In genomic region chr3:193593666-193594025, GRCh38 we compare ENCODE assay signal across 8 cellular contexts. TPM values are rescaled to one million over a fixed set of nuclear protein-coding genes. Genes with fewer than 3 reads are reported as not detected.
DNase-seq lines count a peak whose midpoint lies in the region; ATAC-seq and TF ChIP-seq lines count a peak whose summit lies in the region.

No MANE protein-coding gene starts in this region.

- peak overlapping the region; percentile 82 for H3K27ac ChIP-seq in KMS-11
- H3K27ac ChIP-seq in WERI-Rb-1 = peak overlapping the region; percentile 82
- peak overlapping the region; percentile 48 for H3K27ac ChIP-seq in colonic mucosa
- peak overlapping the region; percentile 91 for H3K27ac ChIP-seq in lower lobe of right lung

- no peak for TF ChIP-seq CTCF in KMS-11 (conservative IDR thresholded peaks at IDR 0.05; ENCODE audit: low read depth, low read length)
- no peak for TF ChIP-seq CTCF in WERI-Rb-1 (IDR thresholded peaks at IDR 0.05; ENCODE audit: low read depth, low read length)
- TF ChIP-seq CTCF in colonic mucosa (IDR thresholded peaks at IDR 0.05) = no peak
- TF ChIP-seq CTCF in lower lobe of right lung (IDR thresholded peaks at IDR 0.05) = no peak

- H3K4me3 ChIP-seq in KMS-11 (IDR thresholded peaks at IDR 0.05; ENCODE audit: insufficient read depth, low read depth, low read length) (peak overlapping the region; percentile 77), WERI-Rb-1 (ENCODE audit: low read depth, low read length) (peak overlapping the region; percentile 83), colonic mucosa (peak overlapping the region; percentile 62), lower lobe of right lung (peak overlapping the region; percentile 95)

- no peaks in the 10 kb centered on the region; the same call in 1 of the 2 replicates for H3K36me3 ChIP-seq in KMS-11 (ENCODE audit: insufficient read depth)
- no peaks in the 10 kb centered on the region for H3K36me3 ChIP-seq in WERI-Rb-1
- H3K36me3 ChIP-seq in colonic mucosa = no peaks in the 10 kb centered on the region
- H3K36me3 ChIP-seq in lower lobe of right lung = peaks cover 13% of the 10 kb centered on the region

- intact Hi-C loops in colonic mucosa (cut with DNase I) (no loop called here), lower lobe of right lung (cut with DNase I) (no loop called here)

- H3K27me3 ChIP-seq in KMS-11 (ENCODE audit: insufficient read depth, low read depth) (no peaks in the 10 kb centered on the region), WERI-Rb-1 (ENCODE audit: insufficient read depth, low read depth, severe bottlenecking) (no peaks in the 10 kb centered on the region), colonic mucosa (no peaks in the 10 kb centered on the region), lower lobe of right lung (ENCODE audit: low read depth) (no peaks in the 10 kb centered on the region)

- H3K79me2 ChIP-seq in KMS-11 (ENCODE audit: insufficient read depth, low read depth) = peaks cover 57% of the 10 kb centered on the region

- H2AFZ ChIP-seq in KMS-11 (ENCODE audit: low read depth) = peak overlapping the region; percentile 94

- H3K4me2 ChIP-seq in KMS-11 = peak overlapping the region; percentile 89

- peak overlapping the region; percentile 85 to 98 for H3K4me3 Mint-ChIP-seq in stimulated activated naive CD8-positive, alpha-beta T cell treated with anti-CD3 and anti-CD28 coated beads, Interleukin-15, amount 100 ng/mL, for 72 hours

- DNase-seq in AG20443 (ENCODE audit: low spot score) (peak; percentile 34), WERI-Rb-1 (no peak), colonic mucosa (no peak), lower lobe of right lung (no peak), KG1 (lab: John Stamatoyannopoulos, UW) (no peak)
- DNase-seq in stimulated activated naive CD8-positive, alpha-beta T cell treated with anti-CD3 and anti-CD28 coated beads, Interleukin-15, amount 100 ng/mL, for 72 hours = peak; percentile 29 to 54

- peak overlapping the region; percentile 98 to 100 for H3K27ac Mint-ChIP-seq in stimulated activated naive CD8-positive, alpha-beta T cell treated with anti-CD3 and anti-CD28 coated beads, Interleukin-15, amount 100 ng/mL, for 72 hours

- peaks cover 46% of the 10 kb centered on the region for H3K4me1 Mint-ChIP-seq in stimulated activated naive CD8-positive, alpha-beta T cell treated with anti-CD3 and anti-CD28 coated beads, Interleukin-15, amount 100 ng/mL, for 72 hours

- H4K20me1 ChIP-seq in KMS-11 (ENCODE audit: insufficient read depth) = 0 out of 2 replicates have a peak, but pooled peaks cover 7% of the 10 kb centered on the region

- H3K9me3 ChIP-seq in WERI-Rb-1 (ENCODE audit: severe bottlenecking) (no peaks in the 10 kb centered on the region), colonic mucosa (no peaks in the 10 kb centered on the region), lower lobe of right lung (no peaks in the 10 kb centered on the region)

- ATAC-seq in GM19395 (IDR thresholded peaks at IDR 0.05; ENCODE audit: unreplicated experiment) (peak; percentile 26), lower lobe of right lung (no peak)
- peak; percentile 74 for ATAC-seq in stimulated activated naive CD8-positive, alpha-beta T cell treated with anti-CD3 and anti-CD28 coated beads, Interleukin-15, amount 100 ng/mL, for 72 hours

- no peaks in the 10 kb centered on the region for H3K27me3 Mint-ChIP-seq in stimulated activated naive CD8-positive, alpha-beta T cell treated with anti-CD3 and anti-CD28 coated beads, Interleukin-15, amount 100 ng/mL, for 72 hours

- H3K4me1 ChIP-seq in KMS-11 (ENCODE audit: low read depth, poor library complexity, severe bottlenecking) (peaks cover 27% of the 10 kb centered on the region), colonic mucosa (peaks cover 12% of the 10 kb centered on the region), lower lobe of right lung (peaks cover 24% of the 10 kb centered on the region)

- no peaks in the 10 kb centered on the region for H3K9me3 Mint-ChIP-seq in stimulated activated naive CD8-positive, alpha-beta T cell treated with anti-CD3 and anti-CD28 coated beads, Interleukin-15, amount 100 ng/mL, for 72 hours

- peak overlapping the region; percentile 94 for H3K9ac ChIP-seq in KMS-11
- H3K9ac ChIP-seq in colonic mucosa (ENCODE audit: low read depth in 2 of 2, low read length in 2 of 2) = peak overlapping the region; percentile 93 to 98

RNA-seq across cellular contexts. Expression of gene OPA1, which starts 0.6 kb away (rescaled TPM):
- total RNA-seq in colonic mucosa (10 to 100 TPM; 76.9 to 93.0 TPM), lower lobe of right lung (44.0 TPM)

RNA-seq across cellular contexts. Expression of gene ATP13A4, which starts 39.0 kb away (rescaled TPM):
- total RNA-seq in colonic mucosa (10 to 100 TPM; 11.0 to 17.9 TPM), lower lobe of right lung (188 TPM)

Comparison
In these comparisons a context has a peak if more than half of its experiments do, and no peak if none do; other contexts are left out.
1. DNase-seq: peak in AG20443 (single experiment) and stimulated activated naive CD8-positive, alpha-beta T cell treated with anti-CD3 and anti-CD28 coated beads, Interleukin-15, amount 100 ng/mL, for 72 hours (2 of 2); none in WERI-Rb-1 (single experiment), colonic mucosa (single experiment), lower lobe of right lung (single experiment) and KG1 (single experiment).
2. ATAC-seq: peak in GM19395 (single experiment) and stimulated activated naive CD8-positive, alpha-beta T cell treated with anti-CD3 and anti-CD28 coated beads, Interleukin-15, amount 100 ng/mL, for 72 hours (single experiment); none in lower lobe of right lung (0 of 2).
3. Peak in every context shown above with its lines, with median percentiles within 50 percentile points of each other: H3K27ac ChIP-seq and H3K4me3 ChIP-seq.